In genomic region chr17:74543406-74543805, GRCh38 we compare ENCODE assay signal across 19 cellular contexts. TPM values are rescaled to one million over a fixed set of nuclear protein-coding genes. Genes with fewer than 3 reads are reported as not detected.
A peak's percentile ranks its signal among the peaks of the same experiment; 100 is the strongest.
DNase-seq lines count a peak whose midpoint lies in the region; ATAC-seq and TF ChIP-seq lines count a peak whose summit lies in the region.
"Had no signal": no experiment of that assay in that cellular context is flagged by ENCODE, and none has a peak within 500 bp of the region (broad histone marks: within the 10 kb centered on the region; RNA-seq: fewer than 3 reads in every experiment).

No MANE protein-coding gene starts in this region.

- H3K27me3 ChIP-seq in right atrium auricular region: no peaks in the 10 kb centered on the region
- H3K27me3 ChIP-seq: BLaER1 had no signal

- intact Hi-C loops in Right ventricle myocardium inferior (cut with DNase I): no loop called here
- intact Hi-C loops in posterior vena cava (cut with DNase I): no loop called here

- no peaks in the 10 kb centered on the region for H3K9me3 Mint-ChIP-seq in WTC11
- H3K9me3 Mint-ChIP-seq: CD4-positive, alpha-beta T cell had no signal

- H3K4me1 Mint-ChIP-seq in WTC11: no peaks in the 10 kb centered on the region

- H3K4me3 ChIP-seq in right atrium auricular region: no peak overlapping the region
- H3K4me3 ChIP-seq: BLaER1, GM12878 had no signal

- no peaks in the 10 kb centered on the region for H3K9me3 ChIP-seq in right atrium auricular region
- H3K9me3 ChIP-seq: BLaER1 had no signal

- no peak overlapping the region for H3K27ac ChIP-seq in right atrium auricular region
- H3K27ac ChIP-seq: BLaER1 had no signal

- peak; percentile 60 for DNase-seq in Right ventricle myocardium inferior (ENCODE audit: missing footprints)
- DNase-seq in right atrium auricular region (ENCODE audit: low spot score): no peak
- peak; percentile 50 for DNase-seq in WTC11 (ENCODE audit: low spot score)
- peak; percentile 65 for DNase-seq in iPS-NIHi11 (ENCODE audit: low spot score)
- peak; percentile 58 for DNase-seq in posterior vena cava (ENCODE audit: low spot score)
- DNase-seq in HEK293T (ENCODE audit: extremely low spot score): no peak
- DNase-seq in activated T-cell treated with anti-CD3 and anti-CD28 coated beads for 4 hours: no peak
- DNase-seq in activated CD4-positive, alpha-beta T cell treated with anti-CD3 and anti-CD28 coated beads, Interleukin-2, amount 50 U/mL, for 48 hours: no peak
- DNase-seq: 8988T; AML-193; Calu3; CD4-positive, alpha-beta T cell; DMS 273 treated with DMSO at 0.1 percent for 48 hours; IMR-90 had no signal

- H3K36me3 ChIP-seq in right atrium auricular region: no peaks in the 10 kb centered on the region
- H3K36me3 ChIP-seq: BLaER1 had no signal

- POLR2A ChIA-PET in WTC11 (lab: Charles Lee): no interaction called here
- POLR2A ChIA-PET in HEK293T (lab: Yijun Ruan, JAX): no interaction called here

- H3K4me1 ChIP-seq in right atrium auricular region: no peaks in the 10 kb centered on the region

- no peak for TF ChIP-seq CTCF in right atrium auricular region (IDR thresholded peaks at IDR 0.05)
- TF ChIP-seq CTCF in WTC11 (IDR thresholded peaks at IDR 0.05): no peak

- H3K27ac Mint-ChIP-seq in WTC11: no peak overlapping the region
- H3K27ac Mint-ChIP-seq: CD4-positive, alpha-beta T cell had no signal

- H3K4me3 Mint-ChIP-seq in WTC11: no peak overlapping the region
- H3K4me3 Mint-ChIP-seq: CD4-positive, alpha-beta T cell had no signal

- peaks cover 5% of the 10 kb centered on the region for H3K27me3 Mint-ChIP-seq in WTC11 (ENCODE audit: low read depth)
- H3K27me3 Mint-ChIP-seq: CD4-positive, alpha-beta T cell had no signal

- CTCF ChIA-PET in WTC11 (lab: Charles Lee): interaction anchor here (0.6 to 1.7 kb wide), 8 partner anchors 9 to 238 kb away, joined by 3 to 13 read pairs (median 4); no protein-coding TSS in a partner anchor
- CTCF ChIA-PET in HEK293T (lab: Yijun Ruan, JAX): interaction anchor here (1.1 kb wide), 1 partner anchor 23 kb away, joined by 4 read pairs; no protein-coding TSS in a partner anchor

- H3K36me3 Mint-ChIP-seq in WTC11: no peaks in the 10 kb centered on the region

- no peak for ATAC-seq in Right ventricle myocardium inferior
- peak; percentile 49; the same call in 1 of the 2 replicates for ATAC-seq in WTC11
- ATAC-seq: GM12878 had no signal

TF ChIP-seq in WTC11, 78 proteins besides CTCF, POLR2A, EP300 and RAD21 (continues in another document):
- TF ChIP-seq ELF4 (CRISPR knock-in tag; IDR thresholded peaks at IDR 0.05; ENCODE audit: low read depth) (no peak), RORB (CRISPR knock-in tag; IDR thresholded peaks at IDR 0.05) (no peak), TEAD1 (CRISPR knock-in tag; IDR thresholded peaks at IDR 0.05) (no peak), ARID4B (CRISPR knock-in tag; IDR thresholded peaks at IDR 0.05; ENCODE audit: borderline replicate concordance) (no peak), SP1 (CRISPR knock-in tag; conservative IDR thresholded peaks at IDR 0.05) (no peak), FOXP1 (CRISPR knock-in tag; IDR thresholded peaks at IDR 0.05; ENCODE audit: borderline replicate concordance) (no peak), HMGA2 (CRISPR knock-in tag; IDR thresholded peaks at IDR 0.05) (no peak), TEAD4 (CRISPR knock-in tag; IDR thresholded peaks at IDR 0.05) (no peak)

TF ChIP-seq in HEK293T, 16 proteins besides CTCF, POLR2A, EP300 and RAD21:
- TF ChIP-seq TARDBP (IDR thresholded peaks at IDR 0.05) (no peak), ZNF384 (IDR thresholded peaks at IDR 0.05) (no peak), SUZ12 (IDR thresholded peaks at IDR 0.05) (no peak), LEF1 (IDR thresholded peaks at IDR 0.05; ENCODE audit: borderline replicate concordance) (no peak), ELF4 (IDR thresholded peaks at IDR 0.05) (no peak), L3MBTL2 (conservative IDR thresholded peaks at IDR 0.05) (no peak), HDGF (IDR thresholded peaks at IDR 0.05; ENCODE audit: borderline replicate concordance) (no peak), NFRKB (IDR thresholded peaks at IDR 0.05) (no peak), BHLHE40 (IDR thresholded peaks at IDR 0.05; ENCODE audit: borderline replicate concordance) (no peak), FOXK2 (IDR thresholded peaks at IDR 0.05) (no peak), PKNOX1 (IDR thresholded peaks at IDR 0.05) (no peak), CTBP1 (IDR thresholded peaks at IDR 0.05; ENCODE audit: borderline replicate concordance) (no peak), SP1 (IDR thresholded peaks at IDR 0.05) (no peak)

RNA-seq across cellular contexts. Expression of gene CD300C, which starts 2.5 kb away (rescaled TPM):
- 1.2 TPM for total RNA-seq in Right ventricle myocardium inferior
- under 1 TPM in 1 of 2 donors, not detected in 1; 0.98 TPM for total RNA-seq in right atrium auricular region
- not detected in 3 replicates for total RNA-seq in WTC11 (2021)
- total RNA-seq in posterior vena cava: 1 to 10 TPM; 2.1 to 4.7 TPM
- total RNA-seq: Calu3, IMR-90 had no signal

RNA-seq across cellular contexts. Expression of gene CD300LB, which starts 12.1 kb away (rescaled TPM):
- total RNA-seq in Right ventricle myocardium inferior: 0.19 TPM
- total RNA-seq in right atrium auricular region: under 1 TPM in 1 of 2 donors, not detected in 1; 0.31 TPM
- not detected in 3 replicates for total RNA-seq in WTC11 (2021)
- total RNA-seq in posterior vena cava: under 1 TPM; 0.23 to 0.62 TPM
- total RNA-seq: Calu3, Daoy, H4, HT-29, IMR-90 had no signal

RNA-seq across cellular contexts. Expression of gene CD300H, which starts 23.9 kb away (rescaled TPM):
- total RNA-seq in Right ventricle myocardium inferior (not detected), right atrium auricular region (not detected), WTC11 (2021) (not detected in 3 replicates), posterior vena cava (1 to 10 TPM in 1 of 2 donors, not detected in 1; 1.2 TPM)
- total RNA-seq: Calu3; CD4-positive, alpha-beta T cell; Daoy; GM12878; H4; HT-29; IMR-90 had no signal

RNA-seq across cellular contexts. Expression of gene CD300LD, which starts 48.7 kb away (rescaled TPM):
- total RNA-seq in Right ventricle myocardium inferior (not detected), right atrium auricular region (not detected), WTC11 (2021) (not detected in 3 replicates), posterior vena cava (not detected)
- total RNA-seq: Calu3; CD4-positive, alpha-beta T cell; Daoy; GM12878; H4; HT-29; IMR-90 had no signal

Comparison
In these comparisons a context has a peak if more than half of its experiments do, and no peak if none do; other contexts are left out.
1. DNase-seq: peak in Right ventricle myocardium inferior (single experiment), WTC11 (single experiment), iPS-NIHi11 (single experiment) and posterior vena cava (single experiment); none in right atrium auricular region (single experiment), HEK293T (single experiment), activated T-cell treated with anti-CD3 and anti-CD28 coated beads for 4 hours (single experiment) and activated CD4-positive, alpha-beta T cell treated with anti-CD3 and anti-CD28 coated beads, Interleukin-2, amount 50 U/mL, for 48 hours (0 of 2).